Comparison of ENCODE assay signal across 1 cellular context in the genomic region with DNA sequence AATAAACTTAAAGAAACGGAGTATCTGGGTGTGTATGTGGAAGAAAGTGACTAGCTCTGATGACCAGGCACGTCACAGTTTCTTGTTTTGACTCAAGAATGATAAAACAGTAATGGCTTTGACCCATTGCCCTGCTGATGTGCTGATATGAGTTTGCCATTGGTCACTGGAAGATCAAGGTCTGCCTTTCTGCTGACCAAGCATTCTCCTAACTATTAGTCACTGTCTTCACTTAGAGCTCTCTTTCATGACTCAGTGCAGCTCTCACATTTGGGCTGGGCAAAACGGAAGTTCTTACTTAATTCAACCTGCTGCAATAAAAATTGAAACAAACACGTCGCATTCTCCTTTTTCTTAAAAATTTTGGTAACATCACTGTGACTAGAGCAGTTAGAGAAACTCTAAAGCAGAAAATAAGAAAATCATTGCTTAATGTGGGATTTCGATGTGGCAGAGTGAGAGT.
TF ChIP-seq lines count a peak whose summit lies in the region.

No MANE protein-coding gene starts in this region.

TF ChIP-seq in K562, 482 proteins besides CTCF, POLR2A, EP300 and RAD21 (continued from another document and continues in another):
- TF ChIP-seq, protein P1, sequence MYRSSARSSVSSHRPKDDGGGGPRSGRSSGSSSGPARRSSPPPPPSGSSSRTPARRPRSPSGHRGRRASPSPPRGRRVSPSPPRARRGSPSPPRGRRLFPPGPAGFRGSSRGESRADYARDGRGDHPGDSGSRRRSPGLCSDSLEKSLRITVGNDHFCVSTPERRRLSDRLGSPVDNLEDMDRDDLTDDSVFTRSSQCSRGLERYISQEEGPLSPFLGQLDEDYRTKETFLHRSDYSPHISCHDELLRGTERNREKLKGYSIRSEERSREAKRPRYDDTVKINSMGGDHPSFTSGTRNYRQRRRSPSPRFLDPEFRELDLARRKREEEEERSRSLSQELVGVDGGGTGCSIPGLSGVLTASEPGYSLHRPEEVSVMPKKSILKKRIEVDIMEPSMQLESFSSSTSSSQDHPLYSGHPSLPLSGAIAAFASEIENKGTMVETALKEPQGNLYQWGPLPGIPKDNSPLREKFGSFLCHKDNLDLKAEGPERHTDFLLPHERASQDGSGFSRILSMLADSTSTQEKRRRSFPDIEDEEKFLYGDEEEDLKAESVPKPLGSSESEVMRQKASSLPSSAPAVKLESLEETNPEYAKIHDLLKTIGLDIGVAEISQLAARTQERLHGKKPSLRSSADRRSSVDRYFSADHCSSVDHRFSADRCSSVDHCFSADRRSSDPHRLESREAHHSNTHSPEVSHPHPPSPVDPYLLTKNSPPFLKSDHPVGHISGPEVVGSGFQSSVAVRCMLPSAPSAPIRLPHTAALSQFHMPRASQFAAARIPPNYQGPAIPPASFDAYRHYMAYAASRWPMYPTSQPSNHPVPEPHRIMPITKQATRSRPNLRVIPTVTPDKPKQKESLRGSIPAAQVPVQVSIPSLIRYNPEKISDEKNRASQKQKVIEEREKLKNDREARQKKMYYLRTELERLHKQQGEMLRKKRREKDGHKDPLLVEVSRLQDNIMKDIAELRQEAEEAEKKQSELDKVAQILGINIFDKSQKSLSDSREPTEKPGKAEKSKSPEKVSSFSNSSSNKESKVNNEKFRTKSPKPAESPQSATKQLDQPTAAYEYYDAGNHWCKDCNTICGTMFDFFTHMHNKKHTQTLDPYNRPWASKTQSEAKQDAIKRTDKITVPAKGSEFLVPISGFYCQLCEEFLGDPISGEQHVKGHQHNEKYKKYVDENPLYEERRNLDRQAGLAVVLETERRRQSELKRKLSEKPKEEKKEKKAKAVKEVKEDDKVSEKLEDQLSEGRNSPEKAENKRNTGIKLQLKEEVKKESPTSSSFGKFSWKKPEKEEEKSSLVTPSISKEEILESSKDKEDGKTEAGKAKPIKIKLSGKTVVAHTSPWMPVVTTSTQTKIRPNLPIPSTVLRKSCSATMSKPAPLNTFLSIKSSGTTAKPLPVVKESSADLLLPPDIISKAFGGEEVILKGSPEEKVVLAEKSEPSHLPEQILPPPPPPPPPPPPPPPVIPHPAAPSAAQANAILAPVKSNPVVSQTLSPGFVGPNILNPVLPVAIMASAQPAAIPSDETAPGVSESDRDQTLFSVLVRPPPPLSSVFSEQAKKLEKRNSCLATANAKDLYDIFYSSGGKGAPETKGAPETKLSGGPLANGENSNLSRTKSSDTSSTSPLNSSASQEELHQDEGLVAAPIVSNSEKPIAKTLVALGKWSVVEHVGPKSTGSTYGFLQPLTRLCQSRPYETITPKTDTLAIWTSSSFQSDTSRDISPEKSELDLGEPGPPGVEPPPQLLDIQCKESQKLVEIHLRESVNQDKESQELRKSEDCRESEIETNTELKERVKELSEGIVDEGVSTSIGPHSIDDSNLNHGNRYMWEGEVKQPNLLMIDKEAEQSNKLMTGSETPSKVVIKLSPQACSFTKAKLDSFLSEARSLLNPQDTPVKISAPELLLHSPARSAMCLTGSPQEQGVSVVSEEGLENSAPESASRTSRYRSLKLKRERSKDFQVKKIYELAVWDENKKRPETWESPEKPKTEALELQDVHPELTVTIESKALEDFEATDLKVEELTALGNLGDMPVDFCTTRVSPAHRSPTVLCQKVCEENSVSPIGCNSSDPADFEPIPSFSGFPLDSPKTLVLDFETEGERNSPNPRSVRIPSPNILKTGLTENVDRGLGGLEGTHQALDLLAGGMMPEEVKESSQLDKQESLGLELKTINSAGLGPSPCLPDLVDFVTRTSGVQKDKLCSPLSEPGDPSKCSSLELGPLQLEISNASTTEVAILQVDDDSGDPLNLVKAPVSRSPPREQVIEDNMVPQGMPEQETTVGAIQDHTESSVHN (IDR thresholded peaks at IDR 0.05; ENCODE audit: borderline replicate concordance in 1 of 2, low read depth in 1 of 2): peak in 1 of 2 experiments; percentile 92; a peak in 1 of 4 replicates
- TF ChIP-seq MTA1 (IDR thresholded peaks at IDR 0.05; ENCODE audit: borderline replicate concordance): peak; percentile 41; the same call in 1 of the 2 replicates
- TF ChIP-seq, protein P2, sequence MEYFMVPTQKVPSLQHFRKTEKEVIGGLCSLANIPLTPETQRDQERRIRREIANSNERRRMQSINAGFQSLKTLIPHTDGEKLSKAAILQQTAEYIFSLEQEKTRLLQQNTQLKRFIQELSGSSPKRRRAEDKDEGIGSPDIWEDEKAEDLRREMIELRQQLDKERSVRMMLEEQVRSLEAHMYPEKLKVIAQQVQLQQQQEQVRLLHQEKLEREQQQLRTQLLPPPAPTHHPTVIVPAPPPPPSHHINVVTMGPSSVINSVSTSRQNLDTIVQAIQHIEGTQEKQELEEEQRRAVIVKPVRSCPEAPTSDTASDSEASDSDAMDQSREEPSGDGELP (CRISPR knock-in tag; IDR thresholded peaks at IDR 0.05; ENCODE audit: borderline replicate concordance): no peak
- TF ChIP-seq, protein P3, sequence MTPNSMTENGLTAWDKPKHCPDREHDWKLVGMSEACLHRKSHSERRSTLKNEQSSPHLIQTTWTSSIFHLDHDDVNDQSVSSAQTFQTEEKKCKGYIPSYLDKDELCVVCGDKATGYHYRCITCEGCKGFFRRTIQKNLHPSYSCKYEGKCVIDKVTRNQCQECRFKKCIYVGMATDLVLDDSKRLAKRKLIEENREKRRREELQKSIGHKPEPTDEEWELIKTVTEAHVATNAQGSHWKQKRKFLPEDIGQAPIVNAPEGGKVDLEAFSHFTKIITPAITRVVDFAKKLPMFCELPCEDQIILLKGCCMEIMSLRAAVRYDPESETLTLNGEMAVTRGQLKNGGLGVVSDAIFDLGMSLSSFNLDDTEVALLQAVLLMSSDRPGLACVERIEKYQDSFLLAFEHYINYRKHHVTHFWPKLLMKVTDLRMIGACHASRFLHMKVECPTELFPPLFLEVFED (CRISPR knock-in tag; conservative IDR thresholded peaks at IDR 0.05): no peak
- 0 out of 2 replicates have a peak, but pooled peaks have one; percentile 25 for TF ChIP-seq PML (IDR thresholded peaks at IDR 0.05; ENCODE audit: low read length)
- no peak for TF ChIP-seq NFIC (IDR thresholded peaks at IDR 0.05)
- TF ChIP-seq MEIS2 (IDR thresholded peaks at IDR 0.05; ENCODE audit: partially characterized antibody): peak; percentile 93
- TF ChIP-seq MCM3 (IDR thresholded peaks at IDR 0.05): no peak
- peak in 1 of 2 experiments; percentile 70; a peak in 2 of 4 replicates for TF ChIP-seq TRIM24 (IDR thresholded peaks at IDR 0.05)
- no peak for TF ChIP-seq ZNF263 (CRISPR knock-in tag; IDR thresholded peaks at IDR 0.05; ENCODE audit: borderline replicate concordance)
- TF ChIP-seq NUFIP1 (IDR thresholded peaks at IDR 0.05; ENCODE audit: partially characterized antibody): no peak
- no peak for TF ChIP-seq CEBPG (CRISPR knock-in tag; IDR thresholded peaks at IDR 0.05)
- peak in 1 of 2 experiments; percentile 52; a peak in 2 of 4 replicates for TF ChIP-seq CEBPG (tag; conservative IDR thresholded peaks at IDR 0.05 in 1 of 2, IDR thresholded peaks at IDR 0.05 in 1 of 2)
- peak; percentile 76 for TF ChIP-seq GATA2 (CRISPR knock-in tag; IDR thresholded peaks at IDR 0.05)
- TF ChIP-seq ETV1 (tag; conservative IDR thresholded peaks at IDR 0.05; ENCODE audit: low read depth): 0 out of 2 replicates have a peak, but pooled peaks have one; percentile 30
- TF ChIP-seq ZNF76 (CRISPR knock-in tag; IDR thresholded peaks at IDR 0.05; ENCODE audit: borderline replicate concordance): no peak
- no peak for TF ChIP-seq HOXB6 (CRISPR knock-in tag; IDR thresholded peaks at IDR 0.05; ENCODE audit: borderline replicate concordance)
- no peak for TF ChIP-seq ZNF282 (CRISPR knock-in tag; IDR thresholded peaks at IDR 0.05)
- TF ChIP-seq, protein P4, sequence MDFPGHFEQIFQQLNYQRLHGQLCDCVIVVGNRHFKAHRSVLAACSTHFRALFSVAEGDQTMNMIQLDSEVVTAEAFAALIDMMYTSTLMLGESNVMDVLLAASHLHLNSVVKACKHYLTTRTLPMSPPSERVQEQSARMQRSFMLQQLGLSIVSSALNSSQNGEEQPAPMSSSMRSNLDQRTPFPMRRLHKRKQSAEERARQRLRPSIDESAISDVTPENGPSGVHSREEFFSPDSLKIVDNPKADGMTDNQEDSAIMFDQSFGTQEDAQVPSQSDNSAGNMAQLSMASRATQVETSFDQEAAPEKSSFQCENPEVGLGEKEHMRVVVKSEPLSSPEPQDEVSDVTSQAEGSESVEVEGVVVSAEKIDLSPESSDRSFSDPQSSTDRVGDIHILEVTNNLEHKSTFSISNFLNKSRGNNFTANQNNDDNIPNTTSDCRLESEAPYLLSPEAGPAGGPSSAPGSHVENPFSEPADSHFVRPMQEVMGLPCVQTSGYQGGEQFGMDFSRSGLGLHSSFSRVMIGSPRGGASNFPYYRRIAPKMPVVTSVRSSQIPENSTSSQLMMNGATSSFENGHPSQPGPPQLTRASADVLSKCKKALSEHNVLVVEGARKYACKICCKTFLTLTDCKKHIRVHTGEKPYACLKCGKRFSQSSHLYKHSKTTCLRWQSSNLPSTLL (IDR thresholded peaks at IDR 0.05): no peak
- TF ChIP-seq ILK (tag; IDR thresholded peaks at IDR 0.05; ENCODE audit: borderline replicate concordance, low read depth): no peak
- TF ChIP-seq ZNF12 (CRISPR knock-in tag; IDR thresholded peaks at IDR 0.05): no peak
- TF ChIP-seq JUNB (CRISPR knock-in tag; conservative IDR thresholded peaks at IDR 0.05): 0 out of 2 replicates have a peak, but pooled peaks have one; percentile 11
- TF ChIP-seq CBFA2T3 (IDR thresholded peaks at IDR 0.05): peak; percentile 53
- no peak for TF ChIP-seq ZC3H11A (IDR thresholded peaks at IDR 0.05; ENCODE audit: low read depth, low read length)
- no peak for TF ChIP-seq DMBX1 (CRISPR knock-in tag; IDR thresholded peaks at IDR 0.05; ENCODE audit: borderline replicate concordance)
- TF ChIP-seq MAFG (tag; conservative IDR thresholded peaks at IDR 0.05): peak; percentile 100
- TF ChIP-seq ZBTB7A (IDR thresholded peaks at IDR 0.05; ENCODE audit: borderline replicate concordance, control insufficient read depth, low read depth, low read length): no peak
- TF ChIP-seq TSC22D4 (tag; IDR thresholded peaks at IDR 0.05): no peak
- no peak for TF ChIP-seq TEAD2 (tag; IDR thresholded peaks at IDR 0.05)
- no peak for TF ChIP-seq CBX3 (IDR thresholded peaks at IDR 0.05; ENCODE audit: borderline replicate concordance in 1 of 2, low read length in 2 of 2)
- no peak for TF ChIP-seq THRAP3 (IDR thresholded peaks at IDR 0.05; ENCODE audit: borderline replicate concordance)
- TF ChIP-seq NFXL1 (CRISPR knock-in tag; IDR thresholded peaks at IDR 0.05): no peak
- TF ChIP-seq ARID1B (IDR thresholded peaks at IDR 0.05): peak; percentile 81
- no peak for TF ChIP-seq NR2C1 (IDR thresholded peaks at IDR 0.05)
- TF ChIP-seq NR2C1 (tag; IDR thresholded peaks at IDR 0.05): peak; percentile 54
- no peak for TF ChIP-seq ZBTB11 (CRISPR knock-in tag; IDR thresholded peaks at IDR 0.05)
- TF ChIP-seq, protein P5, sequence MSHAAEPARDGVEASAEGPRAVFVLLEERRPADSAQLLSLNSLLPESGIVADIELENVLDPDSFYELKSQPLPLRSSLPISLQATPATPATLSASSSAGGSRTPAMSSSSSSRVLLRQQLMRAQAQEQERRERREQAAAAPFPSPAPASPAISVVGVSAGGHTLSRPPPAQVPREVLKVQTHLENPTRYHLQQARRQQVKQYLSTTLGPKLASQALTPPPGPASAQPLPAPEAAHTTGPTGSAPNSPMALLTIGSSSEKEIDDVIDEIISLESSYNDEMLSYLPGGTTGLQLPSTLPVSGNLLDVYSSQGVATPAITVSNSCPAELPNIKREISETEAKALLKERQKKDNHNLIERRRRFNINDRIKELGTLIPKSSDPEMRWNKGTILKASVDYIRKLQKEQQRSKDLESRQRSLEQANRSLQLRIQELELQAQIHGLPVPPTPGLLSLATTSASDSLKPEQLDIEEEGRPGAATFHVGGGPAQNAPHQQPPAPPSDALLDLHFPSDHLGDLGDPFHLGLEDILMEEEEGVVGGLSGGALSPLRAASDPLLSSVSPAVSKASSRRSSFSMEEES (CRISPR knock-in tag; IDR thresholded peaks at IDR 0.05): no peak
- TF ChIP-seq RHOXF2B (CRISPR knock-in tag; conservative IDR thresholded peaks at IDR 0.05): no peak
- 0 out of 2 replicates have a peak, but pooled peaks have one; percentile 62 for TF ChIP-seq HDAC2 (IDR thresholded peaks at IDR 0.05)
- TF ChIP-seq ZNF584 (CRISPR knock-in tag; IDR thresholded peaks at IDR 0.05; ENCODE audit: low read depth): no peak
- TF ChIP-seq STAT5A (IDR thresholded peaks at IDR 0.05; ENCODE audit: borderline replicate concordance, low read length): no peak
- no peak for TF ChIP-seq SRSF1 (IDR thresholded peaks at IDR 0.05; ENCODE audit: low read depth, low read length)
- TF ChIP-seq HEY1 (CRISPR knock-in tag; IDR thresholded peaks at IDR 0.05; ENCODE audit: borderline replicate concordance): no peak; the same call in 1 of the 2 replicates
- TF ChIP-seq FOXK2 (conservative IDR thresholded peaks at IDR 0.05 in 1 of 2, IDR thresholded peaks at IDR 0.05 in 1 of 2; ENCODE audit: low read depth in 2 of 2): 0 out of 4 replicates have a peak, but pooled peaks of 1 of the 2 experiments have one; percentile 27
- TF ChIP-seq HNRNPLL (IDR thresholded peaks at IDR 0.05; ENCODE audit: low read depth, low read length, poor library complexity, severe bottlenecking): no peak
- no peak for TF ChIP-seq MYC (IDR thresholded peaks at IDR 0.05; ENCODE audit: low read depth, low read length)
- no peak for TF ChIP-seq MYC (CRISPR knock-in tag; IDR thresholded peaks at IDR 0.05; ENCODE audit: borderline replicate concordance, low read depth)
- TF ChIP-seq ZNF668 (CRISPR knock-in tag; IDR thresholded peaks at IDR 0.05): no peak
- TF ChIP-seq RCOR1 (IDR thresholded peaks at IDR 0.05; ENCODE audit: borderline replicate concordance in 1 of 2, low read depth in 2 of 2, low read length in 2 of 2): peak in 1 of 2 experiments; percentile 96; a peak in 2 of 4 replicates
- TF ChIP-seq SRF (CRISPR knock-in tag; IDR thresholded peaks at IDR 0.05): no peak
- TF ChIP-seq MED1 (CRISPR knock-in tag; IDR thresholded peaks at IDR 0.05; ENCODE audit: borderline replicate concordance): no peak
- TF ChIP-seq ELF2 (CRISPR knock-in tag; IDR thresholded peaks at IDR 0.05): no peak
